12 cellular contexts compared by ENCODE assay signal in the genomic region with DNA sequence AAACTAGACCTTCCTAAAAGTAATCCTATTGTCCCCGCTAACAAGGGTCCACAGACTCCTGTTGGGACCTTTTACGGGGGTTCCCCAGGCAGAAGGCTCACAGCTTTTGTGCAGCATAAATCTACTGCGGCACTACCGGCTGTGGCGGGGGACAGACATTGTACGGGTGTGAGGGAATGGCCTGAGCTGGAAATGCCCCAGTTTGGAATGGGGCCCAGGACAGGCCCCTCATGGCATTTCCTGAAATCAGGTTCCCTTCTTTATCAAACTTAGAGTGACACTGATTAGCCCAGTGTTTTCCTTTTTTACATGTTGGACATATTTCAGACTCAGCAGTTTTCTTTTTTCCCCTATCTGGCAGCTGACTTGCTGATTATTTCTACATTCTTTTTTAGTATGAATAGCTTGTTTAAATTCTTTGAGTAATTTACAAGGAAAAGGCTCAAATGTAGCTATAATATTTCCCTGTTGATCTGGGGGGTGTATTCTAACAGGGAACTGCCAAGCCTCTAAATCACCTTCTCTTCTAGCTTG. TPM values are rescaled to one million over a fixed set of nuclear protein-coding genes. Genes with fewer than 3 reads are reported as not detected.
DNase-seq lines count a peak whose midpoint lies in the region; ATAC-seq, FAIRE-seq and TF ChIP-seq lines count a peak whose summit lies in the region.
"Not testable (repeated sequence)": the region's sequence is repeated elsewhere in the genome, so short reads cannot be mapped to it uniquely, and the experiment has no call there.
"Had no signal": no experiment of that assay in that cellular context is flagged by ENCODE, and none has a peak within 500 bp of the region (broad histone marks: within the 10 kb centered on the region; RNA-seq: fewer than 3 reads in every experiment).

No MANE protein-coding gene starts in this region.

- H3K27me3 Mint-ChIP-seq in chondrocyte (ENCODE audit: low read depth); nephron (ENCODE audit: low read depth): not testable (repeated sequence)

- H3K79me2 ChIP-seq in endothelial cell of umbilical vein (ENCODE audit: control insufficient read depth, insufficient read depth, low read length); hepatocyte: not testable (repeated sequence)

- dilution Hi-C loops in endothelial cell of umbilical vein (cut with MboI; ENCODE audit: extremely low pct_ligation_motif_present, low sequenced_read_pairs) = not testable (repeated sequence)

- H3K9me1 ChIP-seq in endothelial cell of umbilical vein (replicated peaks; ENCODE audit: control insufficient read depth, extremely low read depth, insufficient read depth, low read length) = not testable (repeated sequence)

- H3K4me2 ChIP-seq in endothelial cell of umbilical vein (ENCODE audit: insufficient read depth, low read length) (peak overlapping the region; percentile 47), hepatocyte (peak overlapping the region; percentile 47)

- not testable (repeated sequence) for ATAC-seq in heart right ventricle, psoas muscle, upper lobe of right lung

- not testable (repeated sequence) for H3K36me3 ChIP-seq in ascending aorta; endothelial cell of umbilical vein (ENCODE audit: control insufficient read depth in 2 of 2, extremely low read depth in 1 of 2, insufficient read depth in 2 of 2, low read length in 2 of 2); heart right ventricle; hepatocyte (replicated peaks; ENCODE audit: insufficient read depth, low read depth); psoas muscle (ENCODE audit: insufficient read depth in 1 of 2, low read depth in 1 of 2); upper lobe of right lung

- intact Hi-C loops in ascending aorta (cut with DNase I); endothelial cell of umbilical vein (cut with micrococcal nuclease); heart right ventricle (cut with DNase I); psoas muscle (cut with DNase I); upper lobe of right lung (cut with DNase I): not testable (repeated sequence)

- H3K4me1 Mint-ChIP-seq in chondrocyte (ENCODE audit: low read depth) (peaks cover 40% of the 10 kb centered on the region), nephron (peaks cover 41% of the 10 kb centered on the region)

- 10 to 14% methylated on average over 6 of the region's 6 CpGs for WGBS in heart right ventricle, 2 donors
- WGBS in hepatocyte (ENCODE audit: low lambda C conversion rate, missing lambda C conversion rate) = 50% methylated on average over 6 of the region's 6 CpGs
- 7 to 16% (median 12%) methylated on average over 6 of the region's 6 CpGs for WGBS in psoas muscle, 3 donors

- not testable (repeated sequence) for H4K20me1 ChIP-seq in endothelial cell of umbilical vein (replicated peaks; ENCODE audit: control insufficient read depth, extremely low read depth, insufficient read depth, low read length); hepatocyte (ENCODE audit: insufficient read depth, poor library complexity, severe bottlenecking)

- H3K27ac ChIP-seq in ascending aorta; endothelial cell of umbilical vein (ENCODE audit: insufficient read depth, low read depth, low read length); psoas muscle; upper lobe of right lung: not testable (repeated sequence)
- H3K27ac ChIP-seq in heart right ventricle = peak overlapping the region in 9 of 10 donors; percentile 16 to 66 (median 43)
- H3K27ac ChIP-seq in hepatocyte = peak overlapping the region; percentile 61

- BruUV-seq in endothelial cell of umbilical vein (replicated peaks; lab: Mats Ljungman, UMichigan) = not testable (repeated sequence)

- peak; percentile 4 for FAIRE-seq in endothelial cell of umbilical vein (lab: Jason Lieb, UNC)

- H3K27ac Mint-ChIP-seq in chondrocyte (ENCODE audit: unreplicated experiment) = peak overlapping the region; percentile 79
- peak overlapping the region; percentile 3 to 29 (median 20) for H3K27ac Mint-ChIP-seq in nephron

- not testable (repeated sequence) for H3K4me3 Mint-ChIP-seq in chondrocyte (ENCODE audit: unreplicated experiment); nephron

- not testable (repeated sequence) for H3K9me2 ChIP-seq in hepatocyte (replicated peaks; ENCODE audit: insufficient read depth)

- not testable (repeated sequence) for DNase-seq in ascending aorta (ENCODE audit: low spot score in 2 of 2); chondrocyte (ENCODE audit: low spot score); hepatocyte (ENCODE audit: low spot score); psoas muscle; upper lobe of right lung
- DNase-seq in endothelial cell of umbilical vein (ENCODE audit: low read depth, low spot score) (peak; percentile 34), heart right ventricle (peak in 1 of 2 donors; percentile 27)

- peak overlapping the region; percentile 12 for H3K9ac ChIP-seq in endothelial cell of umbilical vein (replicated peaks; ENCODE audit: extremely low read depth, insufficient read depth, low read length)

- H2AFZ ChIP-seq in endothelial cell of umbilical vein (ENCODE audit: low read depth, low read length) = peak overlapping the region; percentile 67
- not testable (repeated sequence) for H2AFZ ChIP-seq in hepatocyte

- H3K27me3 ChIP-seq in ascending aorta; endothelial cell of umbilical vein (ENCODE audit: control insufficient read depth in 2 of 2, insufficient read depth in 2 of 2, low read length in 2 of 2); heart right ventricle; hepatocyte; psoas muscle (ENCODE audit: insufficient read depth in 3 of 3, low read length in 2 of 3); upper lobe of right lung: not testable (repeated sequence)

- H3K36me3 Mint-ChIP-seq in chondrocyte (ENCODE audit: low read depth); nephron (ENCODE audit: low read depth): not testable (repeated sequence)

- not testable (repeated sequence) for H3K4me1 ChIP-seq in ascending aorta; endothelial cell of umbilical vein (ENCODE audit: control insufficient read depth, extremely low read depth, insufficient read depth, low read length); psoas muscle
- peaks cover 0 to 29% (median 13%) of the 10 kb centered on the region in 9 donors for H3K4me1 ChIP-seq in heart right ventricle
- peaks cover 41% of the 10 kb centered on the region for H3K4me1 ChIP-seq in hepatocyte (ENCODE audit: insufficient read depth)
- peaks cover 12% of the 10 kb centered on the region for H3K4me1 ChIP-seq in upper lobe of right lung

- POLR2A ChIA-PET in endothelial cell of umbilical vein (lab: Charles Lee) = interaction anchor here (1.1 kb wide), 1 partner anchor 10 kb away, joined by 3 read pairs; a partner anchor contains a TSS

- CTCF ChIA-PET in endothelial cell of umbilical vein (lab: Charles Lee) = interaction anchor here (0.6 to 3.3 kb wide), 7 partner anchors 8 to 63 kb away, joined by 3 to 19 read pairs (median 3); no protein-coding TSS in a partner anchor

- H3K9me3 ChIP-seq in ascending aorta; endothelial cell of umbilical vein (replicated peaks; ENCODE audit: control insufficient read depth, insufficient read depth, low read length); heart right ventricle; hepatocyte (ENCODE audit: low read depth); psoas muscle; upper lobe of right lung: not testable (repeated sequence)

- not testable (repeated sequence) for TF ChIP-seq CTCF in ascending aorta (IDR thresholded peaks at IDR 0.05); chondrocyte (IDR thresholded peaks at IDR 0.05); endothelial cell of umbilical vein (IDR thresholded peaks at IDR 0.05; ENCODE audit: extremely low read depth in 1 of 2, insufficient read depth in 1 of 2, low read depth in 1 of 2, low read length in 2 of 2); heart right ventricle (IDR thresholded peaks at IDR 0.05); hepatocyte (IDR thresholded peaks at IDR 0.05; ENCODE audit: poor library complexity); nephron (IDR thresholded peaks at IDR 0.05; ENCODE audit: unreplicated experiment in 3 of 3); psoas muscle (IDR thresholded peaks at IDR 0.05); upper lobe of right lung (IDR thresholded peaks at IDR 0.05)

- H3K9me3 Mint-ChIP-seq in chondrocyte (ENCODE audit: low read depth); nephron: not testable (repeated sequence)

- H3K4me3 ChIP-seq in ascending aorta = peak overlapping the region; percentile 35 to 40
- H3K4me3 ChIP-seq in endothelial cell of umbilical vein (replicated peaks in 1 of 3; ENCODE audit: insufficient read depth in 1 of 3, low read depth in 1 of 3, low read length in 3 of 3); hepatocyte: not testable (repeated sequence)
- peak overlapping the region in 8 of 10 donors; percentile 16 to 34 (median 26) for H3K4me3 ChIP-seq in heart right ventricle
- H3K4me3 ChIP-seq in psoas muscle = peak overlapping the region; percentile 29
- peak overlapping the region; percentile 28 for H3K4me3 ChIP-seq in upper lobe of right lung

- not testable (repeated sequence) for TF ChIP-seq POLR2A in endothelial cell of umbilical vein (IDR thresholded peaks at IDR 0.05; ENCODE audit: low read depth, low read length)

RNA-seq across cellular contexts. Expression of a gene that starts 9.6 kb away (rescaled TPM):
- 61.4 TPM for total RNA-seq in ascending aorta
- 44.4 to 93.2 TPM (median 89.7 TPM) in 3 replicates for total RNA-seq in chondrocyte
- 133 and 199 TPM in 2 replicates for total RNA-seq in endothelial cell of umbilical vein
- polyA plus RNA-seq in endothelial cell of umbilical vein = 226 and 276 TPM in 2 replicates
- 186 and 209 TPM in 2 replicates for polyA plus RNA-seq in endothelial cell of umbilical vein (2011; cell fraction: cytosol; rRNA removed)
- 237 and 251 TPM in 2 replicates for polyA plus RNA-seq in endothelial cell of umbilical vein (2011; cell fraction: nucleus; rRNA removed)
- 200 and 203 TPM in 2 replicates for polyA plus RNA-seq in endothelial cell of umbilical vein (2012)
- 236 and 278 TPM in 2 replicates for polyA minus RNA-seq in endothelial cell of umbilical vein
- 32.5 TPM for polyA minus RNA-seq in endothelial cell of umbilical vein (2011; cell fraction: cytosol; rRNA and poly(A)+ RNA removed)
- polyA minus RNA-seq in endothelial cell of umbilical vein (2011; cell fraction: nucleus; rRNA and poly(A)+ RNA removed) = 124 and 132 TPM in 2 replicates
- total RNA-seq in heart right ventricle = 100 to 1,000 TPM in 1 of 10 donors, 10 to 100 TPM in 9; 38.3 to 108 (median 41.8) TPM
- polyA plus RNA-seq in heart right ventricle = 10 to 100 TPM; 47.3 to 74.8 TPM
- 123 and 124 TPM in 2 replicates for total RNA-seq in hepatocyte
- 76.4 and 85.6 TPM in 2 replicates for polyA plus RNA-seq in hepatocyte
- 100 to 1,000 TPM in 1 of 4 donors, 10 to 100 TPM in 3; 25.0 to 117 (median 41.8) TPM for total RNA-seq in psoas muscle
- polyA plus RNA-seq in psoas muscle = 10 to 100 TPM; 21.0 to 90.8 (median 44.4) TPM
- 40.8 TPM for total RNA-seq in upper lobe of right lung

RNA-seq across cellular contexts. Expression of a gene that starts 20.7 kb away (rescaled TPM):
- total RNA-seq in ascending aorta (not detected), chondrocyte (not detected in 3 replicates), endothelial cell of umbilical vein (0.35 TPM in 1 of 2 replicates, not detected in the other), heart right ventricle (not detected), hepatocyte (2.1 TPM in 2 replicates), psoas muscle (under 1 TPM in 1 of 4 donors, not detected in 3; 0.30 TPM), upper lobe of right lung (not detected)
- polyA plus RNA-seq in endothelial cell of umbilical vein (0.73 and 0.81 TPM in 2 replicates), heart right ventricle (under 1 TPM in 1 of 2 donors, not detected in 1; 0.86 TPM), hepatocyte (0.21 and 3.8 TPM in 2 replicates), psoas muscle (under 1 TPM in 1 of 3 donors, not detected in 2; 0.23 TPM)
- polyA plus RNA-seq in endothelial cell of umbilical vein (2011; cell fraction: cytosol; rRNA removed) = 0.58 and 0.59 TPM in 2 replicates
- 0.28 and 0.39 TPM in 2 replicates for polyA plus RNA-seq in endothelial cell of umbilical vein (2011; cell fraction: nucleus; rRNA removed)
- polyA plus RNA-seq in endothelial cell of umbilical vein (2012) = 0.78 and 1.4 TPM in 2 replicates
- polyA minus RNA-seq in endothelial cell of umbilical vein = 0.42 TPM in 1 of 2 replicates, not detected in the other
- not detected for polyA minus RNA-seq in endothelial cell of umbilical vein (2011; cell fraction: cytosol; rRNA and poly(A)+ RNA removed)
- not detected in 2 replicates for polyA minus RNA-seq in endothelial cell of umbilical vein (2011; cell fraction: nucleus; rRNA and poly(A)+ RNA removed)
- total RNA-seq: A673; CD8-positive, alpha-beta T cell; GM23248 had no signal

RNA-seq across cellular contexts. Expression of a gene that starts 37.2 kb away (rescaled TPM):
- 6.3 TPM for total RNA-seq in ascending aorta
- 5.2 to 6.5 TPM (median 5.4 TPM) in 3 replicates for total RNA-seq in chondrocyte
- 9.9 and 13.0 TPM in 2 replicates for total RNA-seq in endothelial cell of umbilical vein
- 14.5 and 23.2 TPM in 2 replicates for polyA plus RNA-seq in endothelial cell of umbilical vein
- 4.2 and 7.2 TPM in 2 replicates for polyA plus RNA-seq in endothelial cell of umbilical vein (2011; cell fraction: cytosol; rRNA removed)
- 68.3 and 92.4 TPM in 2 replicates for polyA plus RNA-seq in endothelial cell of umbilical vein (2011; cell fraction: nucleus; rRNA removed)
- polyA plus RNA-seq in endothelial cell of umbilical vein (2012) = 11.6 and 13.1 TPM in 2 replicates
- 25.3 and 27.7 TPM in 2 replicates for polyA minus RNA-seq in endothelial cell of umbilical vein
- polyA minus RNA-seq in endothelial cell of umbilical vein (2011; cell fraction: cytosol; rRNA and poly(A)+ RNA removed) = 0.72 TPM
- polyA minus RNA-seq in endothelial cell of umbilical vein (2011; cell fraction: nucleus; rRNA and poly(A)+ RNA removed) = 49.7 and 51.3 TPM in 2 replicates
- total RNA-seq in heart right ventricle = 10 to 100 TPM in 1 of 10 donors, 1 to 10 TPM in 9; 3.3 to 10.7 (median 5.1) TPM
- 10 to 100 TPM in 1 of 2 donors, 1 to 10 TPM in 1; 5.2 to 36.8 TPM for polyA plus RNA-seq in heart right ventricle
- total RNA-seq in hepatocyte = 2.8 and 5.1 TPM in 2 replicates
- 4.9 and 5.6 TPM in 2 replicates for polyA plus RNA-seq in hepatocyte
- 10 to 100 TPM in 1 of 4 donors, 1 to 10 TPM in 3; 3.7 to 10.7 (median 7.5) TPM for total RNA-seq in psoas muscle
- 10 to 100 TPM in 1 of 3 donors, 1 to 10 TPM in 2; 3.9 to 14.7 (median 8.6) TPM for polyA plus RNA-seq in psoas muscle
- total RNA-seq in upper lobe of right lung = 7.6 TPM
- polyA plus RNA-seq: CD14-positive monocyte had no signal
